ENCODE assay signal across 18 cellular contexts in the genomic region with DNA sequence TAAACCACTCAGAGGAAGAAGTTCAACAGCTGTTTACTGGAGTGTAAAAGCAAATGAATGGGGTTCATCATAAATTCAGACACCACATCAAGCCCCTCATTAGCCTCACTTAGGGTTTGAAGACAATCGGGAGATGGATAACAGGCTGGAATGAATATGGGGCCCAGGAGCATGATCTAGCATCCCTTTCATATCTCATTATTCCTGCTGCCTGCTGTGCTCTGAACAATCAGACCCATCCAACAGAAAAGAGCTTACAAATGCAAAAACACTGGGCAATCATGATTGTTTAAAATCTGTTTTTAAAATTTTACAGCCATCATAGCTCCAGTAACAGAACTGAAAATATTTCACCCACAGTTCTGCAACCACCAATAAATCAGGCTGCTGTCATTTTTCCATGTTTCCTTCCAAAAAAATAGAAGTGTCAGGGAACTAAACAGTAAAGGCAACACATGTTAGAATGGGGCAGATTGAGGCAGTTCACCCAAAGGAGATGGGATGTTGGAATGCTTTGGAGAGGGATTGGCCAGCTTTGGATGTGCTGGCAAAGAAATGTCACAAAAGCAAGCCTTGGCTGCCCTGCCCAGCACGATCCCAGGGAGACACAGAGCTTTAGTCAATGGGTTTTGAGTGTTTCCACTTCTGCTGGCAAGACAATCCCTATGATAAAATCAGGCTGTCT. TPM values are rescaled to one million over a fixed set of nuclear protein-coding genes. Genes with fewer than 3 reads are reported as not detected.
DNase-seq lines count a peak whose midpoint lies in the region; ATAC-seq and TF ChIP-seq lines count a peak whose summit lies in the region.
"Had no signal": no experiment of that assay in that cellular context is flagged by ENCODE, and none has a peak within 500 bp of the region (broad histone marks: within the 10 kb centered on the region; RNA-seq: fewer than 3 reads in every experiment).

No MANE protein-coding gene starts in this region.

- H2AFZ ChIP-seq in mesenchymal stem cell (ENCODE audit: low read depth, low read length): no peak overlapping the region

- H3K36me3 ChIP-seq in mesenchymal stem cell (ENCODE audit: control insufficient read depth in 1 of 2, insufficient read depth in 2 of 2, low read depth in 1 of 2, low read length in 2 of 2): no peaks in the 10 kb centered on the region
- no peaks in the 10 kb centered on the region for H3K36me3 ChIP-seq in tibial artery

- H2AK5ac ChIP-seq in mesenchymal stem cell (ENCODE audit: low read length, severe bottlenecking): no peak overlapping the region

- H2BK12ac ChIP-seq in mesenchymal stem cell (ENCODE audit: low read length in 2 of 2): no peak overlapping the region

- no peaks in the 10 kb centered on the region for H3K27me3 ChIP-seq in mesenchymal stem cell (ENCODE audit: control insufficient read depth in 1 of 2, insufficient read depth in 1 of 2, low read length in 2 of 2)
- no peaks in the 10 kb centered on the region for H3K27me3 ChIP-seq in tibial artery

- no peak overlapping the region for H3K14ac ChIP-seq in mesenchymal stem cell (ENCODE audit: low read length in 2 of 2)

- H3K9ac ChIP-seq in mesenchymal stem cell (ENCODE audit: low read length): peak overlapping the region; percentile 22

- no peak overlapping the region for H4K91ac ChIP-seq in mesenchymal stem cell (ENCODE audit: low read length)

- no peak overlapping the region for H2BK120ac ChIP-seq in mesenchymal stem cell (ENCODE audit: low read depth, low read length)

- no peak overlapping the region for H3K23ac ChIP-seq in mesenchymal stem cell (ENCODE audit: low read length in 2 of 2)

- ATAC-seq in SK-N-SH treated with all-trans-retinoic acid at 6 μM for 48 hours (peak; percentile 66), HG03571 (IDR thresholded peaks at IDR 0.05; ENCODE audit: unreplicated experiment) (no peak), GM18511 (IDR thresholded peaks at IDR 0.05; ENCODE audit: unreplicated experiment) (no peak)
- ATAC-seq: HCT116 had no signal

- H3K4me3 ChIP-seq in mesenchymal stem cell (ENCODE audit: insufficient read depth in 1 of 2, low read depth in 1 of 2, low read length in 2 of 2) (peak overlapping the region in 1 of 2 experiments; percentile 21), tibial artery (no peak overlapping the region)

- no peak overlapping the region for H4K8ac ChIP-seq in mesenchymal stem cell (ENCODE audit: low read length)

- TF ChIP-seq CTCF in tibial artery (IDR thresholded peaks at IDR 0.05): no peak

- H3K4me1 ChIP-seq in mesenchymal stem cell (ENCODE audit: control insufficient read depth, insufficient read depth, low read depth, low read length): no peaks in the 10 kb centered on the region
- H3K4me1 ChIP-seq in tibial artery: peaks cover 0 to 18% (median 5%) of the 10 kb centered on the region in 4 donors

- H2BK5ac ChIP-seq in mesenchymal stem cell (ENCODE audit: low read depth, low read length, poor library complexity, severe bottlenecking): no peak overlapping the region

- no peak overlapping the region for H2BK15ac ChIP-seq in mesenchymal stem cell (ENCODE audit: low read depth, poor library complexity, severe bottlenecking)

- no peak overlapping the region for H3K4ac ChIP-seq in mesenchymal stem cell (ENCODE audit: low read depth in 1 of 2, low read length in 2 of 2)

- H3K18ac ChIP-seq in mesenchymal stem cell (ENCODE audit: low read depth in 1 of 2, low read length in 2 of 2): no peak overlapping the region

- H3K27ac ChIP-seq in mesenchymal stem cell (ENCODE audit: low read length, poor library complexity, severe bottlenecking) (no peak overlapping the region), tibial artery (no peak overlapping the region)

- H3K79me1 ChIP-seq in mesenchymal stem cell (replicated peaks; ENCODE audit: low read length, poor library complexity, severe bottlenecking): no peaks in the 10 kb centered on the region

- WGBS in mesenchymal stem cell: 60% methylated on average over 2 of the region's 2 CpGs

- DNase-seq in NCI-H524 treated with DMSO at 0.1 percent for 48 hours (lab: John Stamatoyannopoulos, UW) (peak; percentile 20), NCI-H524 (lab: John Stamatoyannopoulos, UW) (no peak), mesenchymal stem cell (no peak), tibial artery (peak; percentile 24 to 67), Kasumi-1 (lab: John Stamatoyannopoulos, UW) (no peak)
- DNase-seq: activated CD4-positive, alpha-beta T cell treated with anti-CD3 and anti-CD28 coated beads, Interleukin-2, amount 50 U/mL, for 4 hours; activated naive CD4-positive, alpha-beta T cell treated with anti-CD3 and anti-CD28 coated beads, Interleukin-2, amount 50 U/mL, for 16 hours; activated T-cell treated with anti-CD3 and anti-CD28 coated beads for 4 hours; CD4-positive, alpha-beta memory T cell; midbrain; NCI-H345; nucleus accumbens; RPMI8226; small intestine had no signal

- H3K9me3 ChIP-seq in mesenchymal stem cell (ENCODE audit: control insufficient read depth, low read length) (no peaks in the 10 kb centered on the region), tibial artery (no peaks in the 10 kb centered on the region)

- no peak overlapping the region for H3K4me2 ChIP-seq in mesenchymal stem cell (ENCODE audit: low read length, poor library complexity, severe bottlenecking)

- intact Hi-C loops in tibial artery (cut with DNase I; ENCODE audit: low total_unique reads): no loop called here

TF ChIP-seq in SK-N-SH treated with all-trans-retinoic acid at 6 μM for 48 hours, 23 proteins besides CTCF, POLR2A, EP300 and RAD21:
- no peak for TF ChIP-seq BACH2 (CRISPR knock-in tag; IDR thresholded peaks at IDR 0.05; ENCODE audit: borderline replicate concordance)

RNA-seq across cellular contexts. Expression of a gene that starts 47.8 kb away (rescaled TPM):
- 9.0 TPM for polyA plus RNA-seq in mesenchymal stem cell (2013, experiment 1 of 2)
- 10.0 TPM for polyA plus RNA-seq in mesenchymal stem cell (2013, experiment 2 of 2)

Comparison
In these comparisons a context has a peak if more than half of its experiments do, and no peak if none do; other contexts are left out.
1. DNase-seq: peak in NCI-H524 treated with DMSO at 0.1 percent for 48 hours (single experiment) and tibial artery (2 of 2); none in NCI-H524 (0 of 2), mesenchymal stem cell (single experiment) and Kasumi-1 (0 of 2).